In the genomic region with DNA sequence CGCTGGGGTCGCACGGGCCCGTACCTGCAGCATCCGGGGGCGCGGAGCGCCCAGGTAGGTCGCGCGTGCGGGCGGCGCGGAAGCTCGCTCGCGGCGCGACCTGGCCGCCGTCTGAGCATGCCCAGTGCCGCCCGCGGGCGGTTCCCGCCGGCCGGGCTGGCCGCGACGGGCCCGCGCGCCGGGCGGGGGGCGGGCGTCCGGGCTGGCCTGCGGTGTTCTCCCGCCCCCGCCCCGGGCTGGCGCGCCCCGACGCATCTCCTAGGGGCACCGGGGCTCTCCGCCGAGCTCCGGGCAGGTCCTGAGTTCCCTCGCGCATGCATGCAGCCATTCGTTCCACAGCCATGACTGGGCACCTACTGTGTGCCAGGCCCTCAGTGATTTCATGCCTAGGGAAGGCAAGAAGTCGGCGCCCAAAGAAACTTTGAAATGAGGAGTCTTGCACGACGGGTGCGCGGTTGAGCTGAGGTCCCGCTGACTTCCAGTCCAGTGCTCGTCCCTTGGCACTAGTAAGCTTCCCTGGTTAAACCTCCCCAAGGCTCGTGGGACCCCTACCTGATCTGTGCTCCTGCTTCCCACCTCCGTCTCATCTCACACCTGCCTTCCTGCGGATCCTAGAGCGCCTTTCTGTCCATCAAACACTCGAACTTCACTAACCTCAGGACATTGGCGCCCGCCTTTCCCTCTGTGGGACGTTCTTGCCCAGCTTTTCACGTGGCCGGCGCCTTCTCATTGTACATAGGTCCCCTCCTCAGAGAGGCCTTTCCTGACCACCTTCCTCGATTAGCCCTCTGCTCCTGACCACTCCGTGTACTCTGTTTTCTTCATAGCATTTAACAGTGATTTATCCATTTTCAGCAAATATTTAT, we compare ENCODE assay signal across 1 cellular context.
TF ChIP-seq lines count a peak whose summit lies in the region.

A gene with protein sequence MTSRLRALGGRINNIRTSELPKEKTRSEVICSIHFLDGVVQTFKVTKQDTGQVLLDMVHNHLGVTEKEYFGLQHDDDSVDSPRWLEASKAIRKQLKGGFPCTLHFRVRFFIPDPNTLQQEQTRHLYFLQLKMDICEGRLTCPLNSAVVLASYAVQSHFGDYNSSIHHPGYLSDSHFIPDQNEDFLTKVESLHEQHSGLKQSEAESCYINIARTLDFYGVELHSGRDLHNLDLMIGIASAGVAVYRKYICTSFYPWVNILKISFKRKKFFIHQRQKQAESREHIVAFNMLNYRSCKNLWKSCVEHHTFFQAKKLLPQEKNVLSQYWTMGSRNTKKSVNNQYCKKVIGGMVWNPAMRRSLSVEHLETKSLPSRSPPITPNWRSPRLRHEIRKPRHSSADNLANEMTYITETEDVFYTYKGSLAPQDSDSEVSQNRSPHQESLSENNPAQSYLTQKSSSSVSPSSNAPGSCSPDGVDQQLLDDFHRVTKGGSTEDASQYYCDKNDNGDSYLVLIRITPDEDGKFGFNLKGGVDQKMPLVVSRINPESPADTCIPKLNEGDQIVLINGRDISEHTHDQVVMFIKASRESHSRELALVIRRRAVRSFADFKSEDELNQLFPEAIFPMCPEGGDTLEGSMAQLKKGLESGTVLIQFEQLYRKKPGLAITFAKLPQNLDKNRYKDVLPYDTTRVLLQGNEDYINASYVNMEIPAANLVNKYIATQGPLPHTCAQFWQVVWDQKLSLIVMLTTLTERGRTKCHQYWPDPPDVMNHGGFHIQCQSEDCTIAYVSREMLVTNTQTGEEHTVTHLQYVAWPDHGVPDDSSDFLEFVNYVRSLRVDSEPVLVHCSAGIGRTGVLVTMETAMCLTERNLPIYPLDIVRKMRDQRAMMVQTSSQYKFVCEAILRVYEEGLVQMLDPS (minus strand): TSS at position 113 of the 866 bp plus-strand sequence. CDS start 34,873 bp downstream, outside the sequence.

TF ChIP-seq in IMR-90, 13 proteins besides CTCF, POLR2A, EP300 and RAD21 (continued from another document):
- TF ChIP-seq ELK1 (IDR thresholded peaks at IDR 0.05; ENCODE audit: borderline replicate concordance, low read depth, low read length) (no peak), RFX5 (IDR thresholded peaks at IDR 0.05; ENCODE audit: low read depth, low read length) (no peak), FOS (IDR thresholded peaks at IDR 0.05; ENCODE audit: low read depth, low read length) (no peak), MXI1 (IDR thresholded peaks at IDR 0.05; ENCODE audit: borderline replicate concordance, low read depth, low read length) (no peak), MAZ (IDR thresholded peaks at IDR 0.05; ENCODE audit: borderline replicate concordance, low read depth, low read length) (no peak), CHD1 (IDR thresholded peaks at IDR 0.05; ENCODE audit: low read depth, low read length) (no peak), RCOR1 (IDR thresholded peaks at IDR 0.05; ENCODE audit: insufficient replicate concordance, low read length) (no peak), SMC3 (IDR thresholded peaks at IDR 0.05; ENCODE audit: low read depth, low read length) (no peak)
- TF ChIP-seq, protein P1, sequence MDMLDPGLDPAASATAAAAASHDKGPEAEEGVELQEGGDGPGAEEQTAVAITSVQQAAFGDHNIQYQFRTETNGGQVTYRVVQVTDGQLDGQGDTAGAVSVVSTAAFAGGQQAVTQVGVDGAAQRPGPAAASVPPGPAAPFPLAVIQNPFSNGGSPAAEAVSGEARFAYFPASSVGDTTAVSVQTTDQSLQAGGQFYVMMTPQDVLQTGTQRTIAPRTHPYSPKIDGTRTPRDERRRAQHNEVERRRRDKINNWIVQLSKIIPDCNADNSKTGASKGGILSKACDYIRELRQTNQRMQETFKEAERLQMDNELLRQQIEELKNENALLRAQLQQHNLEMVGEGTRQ (IDR thresholded peaks at IDR 0.05; ENCODE audit: low read depth, low read length), result no peak
